In the genomic region with DNA sequence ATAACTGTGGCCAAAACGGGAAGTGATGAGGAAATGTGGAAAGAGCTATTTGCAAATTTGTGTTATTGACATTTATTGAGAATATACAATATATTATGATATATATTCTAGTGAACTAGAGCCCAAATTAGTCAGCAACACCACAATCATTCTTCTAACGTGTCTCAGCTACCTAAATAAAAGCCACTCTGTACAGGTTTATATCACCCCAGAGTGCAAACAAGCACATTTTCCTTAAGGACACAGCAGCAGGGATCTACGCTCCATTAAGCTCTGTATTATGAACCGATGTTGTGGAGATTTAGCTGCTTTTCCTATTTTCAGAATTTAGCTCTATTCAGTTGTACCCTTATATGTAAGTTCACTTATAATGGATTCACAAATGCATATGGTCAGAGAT, we compare ENCODE assay signal across 22 cellular contexts.
"Had no signal": no experiment of that assay in that cellular context is flagged by ENCODE, and none has a peak within 500 bp of the region (broad histone marks: within the 10 kb centered on the region; RNA-seq: fewer than 3 reads in every experiment).

No MANE protein-coding gene starts in this region.

- ATAC-seq: activated CD4-positive, alpha-beta T cell treated with anti-CD3 and anti-CD28 coated beads for 36 hours; activated T-helper 17 cell treated with anti-CD3 and anti-CD28 coated beads, Interleukin-2, amount 50 U/mL, for 72 hours had no signal

- H3K4me3 ChIP-seq: cardiac muscle cell, Peyer's patch had no signal

- H3K27me3 ChIP-seq: brain microvascular endothelial cell, cardiac muscle cell, Peyer's patch had no signal

- H3K27ac ChIP-seq: brain microvascular endothelial cell, cardiac muscle cell, Peyer's patch, RWPE1, WERI-Rb-1 had no signal

- DNase-seq: activated CD4-positive, alpha-beta memory T cell treated with anti-CD3 and anti-CD28 coated beads, Interleukin-2, amount 10 ng/mL, durations not matched to agents 7 days and 5 days; activated CD4-positive, alpha-beta T cell treated with anti-CD3 and anti-CD28 coated beads for 36 hours; activated CD4-positive, alpha-beta T cell treated with anti-CD3 and anti-CD28 coated beads, Interleukin-2, amount 50 U/mL, for 1 hour; activated gamma-delta T cell; activated naive CD4-positive, alpha-beta T cell treated with anti-CD3 and anti-CD28 coated beads, Interleukin-2, amount 10 ng/mL, durations not matched to agents 7 days and 5 days; activated naive CD8-positive, alpha-beta T cell treated with anti-CD3 and anti-CD28 coated beads for 36 hours; activated T-cell treated with anti-CD3 and anti-CD28 coated beads for 4 hours; activated T-cell treated with anti-CD3 and anti-CD28 coated beads, Interleukin-2, amount 50 U/mL, for 48 hours; brain microvascular endothelial cell; IMR-90; KBM-7; NCI-H1694; NCI-H510A treated with DMSO at 0.1 percent for 48 hours; NCI-H69; OCI-M1; Peyer's patch; Right ventricle myocardium superior; T-helper 1 cell; WERI-Rb-1 had no signal

- H3K9me3 ChIP-seq: Peyer's patch had no signal

- H3K4me1 ChIP-seq: Peyer's patch had no signal

- H3K36me3 ChIP-seq: brain microvascular endothelial cell, cardiac muscle cell, Peyer's patch, WERI-Rb-1 had no signal
